ENCODE assay signal across 8 cellular contexts in the genomic region with DNA sequence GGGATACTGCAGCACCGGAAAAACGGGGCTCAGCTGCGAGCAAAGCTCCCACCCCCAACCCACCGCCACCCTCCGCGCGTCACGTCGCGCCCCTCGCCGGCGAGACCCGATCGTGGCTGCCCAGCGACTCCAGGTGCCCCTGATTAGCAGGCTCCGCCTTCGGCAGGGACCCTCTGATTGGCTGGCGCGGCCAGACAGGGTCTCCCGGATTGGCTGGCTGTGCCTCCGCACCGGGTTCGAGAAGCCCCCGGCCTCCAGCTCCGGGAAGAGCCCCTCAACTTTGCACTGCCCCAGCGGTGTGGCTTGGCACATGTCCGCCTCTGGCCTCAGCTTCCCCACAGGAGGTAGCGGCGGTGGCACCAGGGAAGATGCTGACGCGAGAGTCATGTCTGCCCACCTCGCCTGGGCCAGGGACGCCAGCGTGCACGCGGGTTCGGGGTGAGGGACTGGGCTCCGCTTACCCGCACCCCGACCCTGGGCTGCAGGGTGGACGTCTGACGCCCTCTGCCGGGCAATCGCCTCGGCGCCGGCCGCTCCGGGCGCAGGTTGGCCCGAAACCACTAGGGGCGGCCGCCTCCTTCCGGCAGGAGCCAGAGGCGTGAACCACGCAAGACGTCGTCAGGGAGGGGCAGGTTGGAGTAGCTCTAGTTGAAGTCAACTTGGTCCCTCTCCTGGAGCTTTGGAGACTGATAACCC. TPM values are rescaled to one million over a fixed set of nuclear protein-coding genes. Genes with fewer than 3 reads are reported as not detected.
DNase-seq lines count a peak whose midpoint lies in the region; ATAC-seq, FAIRE-seq and TF ChIP-seq lines count a peak whose summit lies in the region.

No MANE protein-coding gene starts in this region.

- H3K4me3 Mint-ChIP-seq in activated CD8-positive, alpha-beta T cell treated with anti-CD3 and anti-CD28 coated beads for 36 hours = peak overlapping the region; percentile 89
- H3K4me3 Mint-ChIP-seq in memory B cell = peak overlapping the region; percentile 88

- H3K4me2 ChIP-seq in BLaER1 treated with 17β-estradiol and CSF1 and Interleukin-3, amounts not matched to agents 10 nM and 100 nM = peak overlapping the region; percentile 82 to 100 (median 95)

- peaks cover 12 to 38% (median 32%) of the 10 kb centered on the region in 11 experiments; a peak in 18 of 22 replicates for H3K36me3 ChIP-seq in BLaER1 treated with 17β-estradiol and CSF1 and Interleukin-3, amounts not matched to agents 10 nM and 100 nM

- H3K27ac Mint-ChIP-seq in activated CD8-positive, alpha-beta T cell treated with anti-CD3 and anti-CD28 coated beads for 36 hours = peak overlapping the region; percentile 91
- peak overlapping the region; percentile 87 for H3K27ac Mint-ChIP-seq in memory B cell

- no peaks in the 10 kb centered on the region for H3K9me3 ChIP-seq in BLaER1 treated with 17β-estradiol and CSF1 and Interleukin-3, amounts not matched to agents 10 nM and 100 nM (replicated peaks in 1 of 11)

- peaks cover 38 to 60% (median 45%) of the 10 kb centered on the region in 11 experiments for H4K20me1 ChIP-seq in BLaER1 treated with 17β-estradiol and CSF1 and Interleukin-3, amounts not matched to agents 10 nM and 100 nM

- H3K4me1 Mint-ChIP-seq in activated CD8-positive, alpha-beta T cell treated with anti-CD3 and anti-CD28 coated beads for 36 hours (ENCODE audit: low read depth) = peaks cover 54% of the 10 kb centered on the region
- peaks cover 44% of the 10 kb centered on the region for H3K4me1 Mint-ChIP-seq in memory B cell

- peaks cover 41% of the 10 kb centered on the region for H3K36me3 Mint-ChIP-seq in activated CD8-positive, alpha-beta T cell treated with anti-CD3 and anti-CD28 coated beads for 36 hours (ENCODE audit: low read depth)
- peaks cover 6% of the 10 kb centered on the region for H3K36me3 Mint-ChIP-seq in memory B cell

- H3K27me3 ChIP-seq in BLaER1 treated with 17β-estradiol and CSF1 and Interleukin-3, amounts not matched to agents 10 nM and 100 nM = no peaks in the 10 kb centered on the region

- peak; percentile 76 for FAIRE-seq in GM19239 (lab: Jason Lieb, UNC)

- DNase-seq in GM19239 (ENCODE audit: insufficient read length, low spot score) (peak; percentile 82), NCI-H82 treated with DMSO at 0.1 percent for 48 hours (lab: John Stamatoyannopoulos, UW; ENCODE audit: unreplicated experiment) (peak; percentile 69), memory B cell (ENCODE audit: low spot score in 2 of 2) (peak; percentile 98 to 99)
- peak; percentile 95 for DNase-seq in activated CD8-positive, alpha-beta T cell treated with anti-CD3 and anti-CD28 coated beads for 36 hours
- peak; percentile 92 for DNase-seq in effector CD4-positive, alpha-beta T cell
- DNase-seq in stimulated activated CD8-positive, alpha-beta memory T cell treated with anti-CD3 and anti-CD28 coated beads, Interleukin-12 subunit alpha, Interleukin-12 subunit beta, amount 100 ng/mL, for 4 hours (ENCODE audit: low read depth) = peak; percentile 95

- H3K9ac ChIP-seq in BLaER1 treated with 17β-estradiol and CSF1 and Interleukin-3, amounts not matched to agents 10 nM and 100 nM = peak overlapping the region; percentile 80 to 100 (median 88)

- peak overlapping the region; percentile 72 to 93 (median 84) for H3K4me3 ChIP-seq in BLaER1 treated with 17β-estradiol and CSF1 and Interleukin-3, amounts not matched to agents 10 nM and 100 nM

- no peaks in the 10 kb centered on the region for H3K27me3 Mint-ChIP-seq in activated CD8-positive, alpha-beta T cell treated with anti-CD3 and anti-CD28 coated beads for 36 hours
- H3K27me3 Mint-ChIP-seq in memory B cell = no peaks in the 10 kb centered on the region

- POLR2A ChIA-PET in activated CD8-positive, alpha-beta T cell treated with anti-CD3 and anti-CD28 coated beads for 36 hours (lab: Charles Lee) = interaction anchor here (1.0 to 30.9 kb wide), 11 partner anchors 7 to 108 kb away, joined by 3 to 683 read pairs (median 4); partner anchors contain the start of genes PSMD9, RHOF and SETD1B

- CTCF ChIA-PET in activated CD8-positive, alpha-beta T cell treated with anti-CD3 and anti-CD28 coated beads for 36 hours (lab: Charles Lee) = interaction anchor here (0.6 to 15.4 kb wide), 64 partner anchors 13 to 416 kb away, joined by 3 to 698 read pairs (median 5); partner anchors contain the start of genes CFAP251, MLXIP, ORAI1 and PSMD9

- peaks cover 83 to 100% (median 90%) of the 10 kb centered on the region in 10 experiments for H3K4me1 ChIP-seq in BLaER1 treated with 17β-estradiol and CSF1 and Interleukin-3, amounts not matched to agents 10 nM and 100 nM

- H3K9me3 Mint-ChIP-seq in activated CD8-positive, alpha-beta T cell treated with anti-CD3 and anti-CD28 coated beads for 36 hours = no peaks in the 10 kb centered on the region
- H3K9me3 Mint-ChIP-seq in memory B cell = no peaks in the 10 kb centered on the region

- peak; percentile 99 for TF ChIP-seq CTCF in activated CD8-positive, alpha-beta T cell treated with anti-CD3 and anti-CD28 coated beads for 36 hours (IDR thresholded peaks at IDR 0.05)

- intact Hi-C loops in activated CD8-positive, alpha-beta T cell treated with anti-CD3 and anti-CD28 coated beads for 36 hours (cut with micrococcal nuclease) = loop anchor here (2.0 to 5.0 kb wide), 3 partner anchors 17 to 107 kb away; partner anchors contain the start of gene PSMD9

- H3K27ac ChIP-seq in BLaER1 treated with 17β-estradiol and CSF1 and Interleukin-3, amounts not matched to agents 10 nM and 100 nM = peak overlapping the region; percentile 67 to 99 (median 93); a peak in 21 of 22 replicates

- ATAC-seq in HG03442 (IDR thresholded peaks at IDR 0.05; ENCODE audit: unreplicated experiment) = peak; percentile 42
- ATAC-seq in activated CD8-positive, alpha-beta T cell treated with anti-CD3 and anti-CD28 coated beads for 36 hours = peak; percentile 60
- peak; percentile 57 for ATAC-seq in memory B cell (ENCODE audit: low read depth)

RNA-seq across cellular contexts. Expression of gene RHOF, which starts 0.5 kb away (rescaled TPM):
- total RNA-seq in activated CD8-positive, alpha-beta T cell treated with anti-CD3 and anti-CD28 coated beads for 36 hours = 100 to 1,000 TPM; 108 to 116 TPM

RNA-seq across cellular contexts. Expression of gene SETD1B, which starts 9.8 kb away (rescaled TPM):
- 10 to 100 TPM; 13.3 TPM for total RNA-seq in activated CD8-positive, alpha-beta T cell treated with anti-CD3 and anti-CD28 coated beads for 36 hours

Comparison
In these comparisons a context has a peak if more than half of its experiments do, and no peak if none do; other contexts are left out.
1. Peak in every context shown above with its lines: DNase-seq, ATAC-seq, H3K4me3 ChIP-seq and H3K27ac ChIP-seq.